10 cellular contexts compared by ENCODE assay signal in the genomic region with DNA sequence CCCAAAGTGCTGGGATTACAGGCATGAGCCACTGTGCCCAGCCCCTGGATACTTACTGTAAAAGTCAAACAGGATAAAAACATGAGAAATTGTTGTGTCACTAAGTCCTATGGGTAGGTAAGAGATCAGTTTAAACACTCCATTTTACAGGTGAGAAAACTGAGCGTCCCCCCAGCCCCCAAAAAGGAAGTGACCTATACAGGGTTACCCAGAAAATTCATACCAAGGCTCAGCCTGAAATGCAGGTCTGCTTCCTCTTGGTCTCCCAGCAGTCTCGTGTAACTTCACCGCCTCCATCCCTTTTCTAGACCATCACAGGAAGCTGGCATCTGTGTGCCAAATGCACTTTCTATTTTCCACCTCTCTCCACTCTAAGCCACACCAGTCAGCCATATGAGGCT. TPM values are rescaled to one million over a fixed set of nuclear protein-coding genes. Genes with fewer than 3 reads are reported as not detected.
A peak's percentile ranks its signal among the peaks of the same experiment; 100 is the strongest.
DNase-seq lines count a peak whose midpoint lies in the region; ATAC-seq and TF ChIP-seq lines count a peak whose summit lies in the region.
"Had no signal": no experiment of that assay in that cellular context is flagged by ENCODE, and none has a peak within 500 bp of the region (broad histone marks: within the 10 kb centered on the region; RNA-seq: fewer than 3 reads in every experiment).

No MANE protein-coding gene starts in this region.

- DNase-seq in GM06990 (ENCODE audit: extremely low read depth, insufficient read length) (no peak), inferior parietal cortex (ENCODE audit: extremely low spot score) (peak; percentile 27), SIG-M5 (lab: John Stamatoyannopoulos, UW) (no peak), NCI-H446 treated with DMSO at 0.1 percent for 48 hours (lab: John Stamatoyannopoulos, UW) (no peak), HCEC 1CT (no peak), MG63 (no peak)
- DNase-seq: DMS153 had no signal

- H3K27me3 ChIP-seq in GM06990 (replicated peaks; ENCODE audit: control insufficient read depth, insufficient read depth, low read length) (no peaks in the 10 kb centered on the region), MG63 (no peaks in the 10 kb centered on the region)

- H3K4me3 ChIP-seq in GM06990 (replicated peaks; ENCODE audit: low read depth, low read length), result peak overlapping the region; percentile 45
- no peak overlapping the region for H3K4me3 ChIP-seq in MG63

- TF ChIP-seq CTCF in GM06990 (IDR thresholded peaks at IDR 0.05; ENCODE audit: insufficient read depth, low read length, poor library complexity, severe bottlenecking), result no peak

- H3K36me3 ChIP-seq in GM06990 (ENCODE audit: control insufficient read depth, insufficient read depth, low read length) (peaks cover 2% of the 10 kb centered on the region), MG63 (no peaks in the 10 kb centered on the region)

- peak; percentile 18 for ATAC-seq in GM19025 (IDR thresholded peaks at IDR 0.05; ENCODE audit: low read depth, unreplicated experiment)
- peak; percentile 33 for ATAC-seq in HG03354 (IDR thresholded peaks at IDR 0.05; ENCODE audit: poor library complexity, severe bottlenecking, unreplicated experiment)
- ATAC-seq: Panc1 had no signal

- H3K9me3 ChIP-seq in MG63, result no peaks in the 10 kb centered on the region

RNA-seq across cellular contexts. Expression of a gene that starts 57.2 kb away (rescaled TPM):
- 0.47 TPM in 1 of 2 replicates, not detected in the other for total RNA-seq in MG63 (2014; rRNA removed; shearing (Covaris generic); ENCODE audit: low replicate concordance)
